15 cellular contexts compared by ENCODE assay signal in genomic region chr3:62500556-62501294, GRCh38.
"Had no signal": no experiment of that assay in that cellular context is flagged by ENCODE, and none has a peak within 500 bp of the region (broad histone marks: within the 10 kb centered on the region; RNA-seq: fewer than 3 reads in every experiment).

No MANE protein-coding gene starts in this region.

- H3K4me3 ChIP-seq: ascending aorta, gastrocnemius medialis, heart left ventricle, left lung, thyroid gland had no signal

- H3K9me3 ChIP-seq: ascending aorta, gastrocnemius medialis, heart left ventricle, left lung, thyroid gland had no signal

- H3K27ac ChIP-seq: ascending aorta, gastrocnemius medialis, heart left ventricle, left lung, thyroid gland had no signal

- H3K4me1 ChIP-seq: ascending aorta, gastrocnemius medialis, left lung had no signal

- DNase-seq: activated CD4-positive, alpha-beta T cell treated with anti-CD3 and anti-CD28 coated beads, Interleukin-2, amount 50 U/mL, for 4 hours; activated CD4-positive, CD25-positive, alpha-beta regulatory T cell treated with anti-CD3 and anti-CD28 coated beads, Interleukin-2, amount 50 U/mL, for 72 hours; activated CD8-positive, alpha-beta memory T cell treated with anti-CD3 and anti-CD28 coated beads, Interleukin-2, amount 10 ng/mL, durations not matched to agents 7 days and 5 days; activated naive CD4-positive, alpha-beta T cell treated with anti-CD3 and anti-CD28 coated beads, Interleukin-2, amount 10 ng/mL, durations not matched to agents 7 days and 5 days; activated T-cell treated with anti-CD3 and anti-CD28 coated beads, Interleukin-2, amount 50 U/mL, for 1 hour; dermis blood vessel endothelial cell; gastrocnemius medialis; heart left ventricle; kidney; natural killer cell; stimulated activated naive B cell treated with anti-CD40 and anti-IgM and Interleukin-4, amounts not matched to agents 10 μg/mL and 1 μg/mL and 100 μg/mL, for 72 hours; T-helper 9 cell; thyroid gland had no signal

- H3K27me3 ChIP-seq: ascending aorta, gastrocnemius medialis, heart left ventricle, left lung, thyroid gland had no signal

- ATAC-seq: activated CD8-positive, alpha-beta memory T cell treated with anti-CD3 and anti-CD28 coated beads, Interleukin-2, amount 10 ng/mL, durations not matched to agents 7 days and 5 days; gastrocnemius medialis; heart left ventricle; left lung; natural killer cell; stimulated activated naive B cell treated with anti-CD40 and anti-IgM and Interleukin-4, amounts not matched to agents 10 μg/mL and 1 μg/mL and 100 μg/mL, for 72 hours had no signal

- H3K36me3 ChIP-seq: ascending aorta, gastrocnemius medialis, heart left ventricle, left lung, thyroid gland had no signal
